Comparison of ENCODE assay signal across 22 cellular contexts in genomic region chr16:17423195-17423594, GRCh38. TPM values are rescaled to one million over a fixed set of nuclear protein-coding genes. Genes with fewer than 3 reads are reported as not detected.
A peak's percentile ranks its signal among the peaks of the same experiment; 100 is the strongest.
DNase-seq lines count a peak whose midpoint lies in the region; ATAC-seq and TF ChIP-seq lines count a peak whose summit lies in the region.
"Had no signal": no experiment of that assay in that cellular context is flagged by ENCODE, and none has a peak within 500 bp of the region (broad histone marks: within the 10 kb centered on the region; RNA-seq: fewer than 3 reads in every experiment).

No MANE protein-coding gene starts in this region.

- H3K4me3 Mint-ChIP-seq in CD4-positive, alpha-beta memory T cell: no peak overlapping the region
- H3K4me3 Mint-ChIP-seq in endodermal cell: no peak overlapping the region
- H3K4me3 Mint-ChIP-seq: HFFc6 had no signal

- ATAC-seq in mucosa of descending colon (peak; percentile 52), HG03095 (IDR thresholded peaks at IDR 0.05; ENCODE audit: unreplicated experiment) (no peak)
- ATAC-seq: A549 had no signal

- intact Hi-C loops in CD4-positive, alpha-beta memory T cell (cut with micrococcal nuclease): no loop called here
- intact Hi-C loops in mucosa of descending colon (cut with DNase I, micrococcal nuclease): no loop called here

- CTCF ChIA-PET in CD4-positive, alpha-beta memory T cell (lab: Charles Lee; ENCODE audit: partially characterized antibody): no interaction called here

- no peaks in the 10 kb centered on the region for H3K4me1 ChIP-seq in CD4-positive, alpha-beta memory T cell (ENCODE audit: insufficient read depth, low read length)
- peaks cover 15% of the 10 kb centered on the region for H3K4me1 ChIP-seq in HUES6 (ENCODE audit: control insufficient read depth, insufficient read depth, low read length)
- no peaks in the 10 kb centered on the region for H3K4me1 ChIP-seq in endodermal cell (ENCODE audit: control insufficient read depth, insufficient read depth, low read length)
- H3K4me1 ChIP-seq in mucosa of descending colon (ENCODE audit: low read depth): no peaks in the 10 kb centered on the region
- H3K4me1 ChIP-seq: A549, SJCRH30 had no signal

- H3K27me3 ChIP-seq in CD4-positive, alpha-beta memory T cell (ENCODE audit: insufficient read depth, low read length): no peaks in the 10 kb centered on the region
- H3K27me3 ChIP-seq in HUES6 (ENCODE audit: control insufficient read depth, insufficient read depth, low read length) (no peaks in the 10 kb centered on the region), endodermal cell (ENCODE audit: control insufficient read depth, insufficient read depth, low read length, poor library complexity, severe bottlenecking) (no peaks in the 10 kb centered on the region)
- H3K27me3 ChIP-seq: SJCRH30 had no signal

- H3K27ac Mint-ChIP-seq in CD4-positive, alpha-beta memory T cell: peak overlapping the region in 4 of 7 donors; percentile 9 to 70 (median 26)
- H3K27ac Mint-ChIP-seq in endodermal cell: no peak overlapping the region
- H3K27ac Mint-ChIP-seq: HFFc6, IgD-negative memory B cell had no signal

- POLR2A ChIA-PET in CD4-positive, alpha-beta memory T cell (lab: Charles Lee; ENCODE audit: partially characterized antibody): no interaction called here

- no peak for DNase-seq in CD4-positive, alpha-beta memory T cell
- DNase-seq in endodermal cell: no peak
- DNase-seq in mucosa of descending colon: no peak
- no peak for DNase-seq in NCI-H1048 (lab: John Stamatoyannopoulos, UW)
- no peak for DNase-seq in OCI-M2 (lab: John Stamatoyannopoulos, UW; ENCODE audit: unreplicated experiment)
- DNase-seq: C1 segment of cervical spinal cord; DMS 273 treated with DMSO at 0.1 percent for 48 hours; GF-D8; GOT3; HFFc6; Kasumi-1; NCI-H187 treated with DMSO at 0.1 percent for 48 hours; NCI-H2171; NCI-H446; NCI-H69; NK-92 treated with Interleukin-12 subunit alpha and Interleukin-12 subunit beta, amount 100 ng/mL, for 24 hours; PC-9; SJCRH30 had no signal

- H3K27me3 Mint-ChIP-seq in CD4-positive, alpha-beta memory T cell: no peaks in the 10 kb centered on the region
- no peaks in the 10 kb centered on the region for H3K27me3 Mint-ChIP-seq in endodermal cell (ENCODE audit: insufficient read depth)
- H3K27me3 Mint-ChIP-seq: IgD-negative memory B cell had no signal

- H3K36me3 Mint-ChIP-seq in CD4-positive, alpha-beta memory T cell: peaks cover 0 to 8% of the 10 kb centered on the region in 2 donors
- peaks cover 7% of the 10 kb centered on the region for H3K36me3 Mint-ChIP-seq in endodermal cell (ENCODE audit: low read depth)

- no peaks in the 10 kb centered on the region for H3K9me3 Mint-ChIP-seq in CD4-positive, alpha-beta memory T cell
- H3K9me3 Mint-ChIP-seq in endodermal cell: peaks cover 4% of the 10 kb centered on the region
- H3K9me3 Mint-ChIP-seq: HFFc6, IgD-negative memory B cell had no signal

- no peaks in the 10 kb centered on the region for H3K9me3 ChIP-seq in CD4-positive, alpha-beta memory T cell (ENCODE audit: control insufficient read depth in 1 of 2, low read length in 2 of 2)
- H3K9me3 ChIP-seq in HUES6 (ENCODE audit: control insufficient read depth, insufficient read depth, low read depth, low read length) (peaks cover 7% of the 10 kb centered on the region), endodermal cell (ENCODE audit: control insufficient read depth, low read length) (no peaks in the 10 kb centered on the region), mucosa of descending colon (no peaks in the 10 kb centered on the region)
- H3K9me3 ChIP-seq: SJCRH30 had no signal

- H3K9ac ChIP-seq in HUES6 (ENCODE audit: low read length) (no peak overlapping the region), endodermal cell (ENCODE audit: extremely low read depth, low read length, poor library complexity, severe bottlenecking) (no peak overlapping the region)

- no peak for TF ChIP-seq CTCF in endodermal cell (conservative IDR thresholded peaks at IDR 0.05)
- no peak for TF ChIP-seq CTCF in mucosa of descending colon (IDR thresholded peaks at IDR 0.05)

- H3K4me1 Mint-ChIP-seq in CD4-positive, alpha-beta memory T cell: peaks cover 13 to 37% (median 22%) of the 10 kb centered on the region in 4 donors
- peaks cover 13% of the 10 kb centered on the region for H3K4me1 Mint-ChIP-seq in endodermal cell

- no peak overlapping the region for H3K27ac ChIP-seq in CD4-positive, alpha-beta memory T cell (ENCODE audit: low read depth, low read length)
- H3K27ac ChIP-seq in HUES6 (ENCODE audit: low read depth, low read length): peak overlapping the region; percentile 16; the same call in 1 of the 2 replicates
- peak overlapping the region; percentile 44 for H3K27ac ChIP-seq in endodermal cell (ENCODE audit: low read depth, low read length)
- H3K27ac ChIP-seq: A549, PC-9, SJCRH30 had no signal

- 41 to 58% methylated on average over 3 to 6 of the region's 6 CpGs for WGBS in endodermal cell (ENCODE audit: insufficient coverage in 1 of 2, insufficient read length in 1 of 2), 2 experiments

- no peak overlapping the region for H3K4me3 ChIP-seq in CD4-positive, alpha-beta memory T cell (ENCODE audit: low read length in 2 of 2)
- no peak overlapping the region for H3K4me3 ChIP-seq in HUES6 (ENCODE audit: low read depth, low read length)
- no peak overlapping the region for H3K4me3 ChIP-seq in endodermal cell (ENCODE audit: low read length)
- no peak overlapping the region for H3K4me3 ChIP-seq in mucosa of descending colon
- H3K4me3 ChIP-seq: A549, PC-9, SJCRH30 had no signal

- no peaks in the 10 kb centered on the region for H3K36me3 ChIP-seq in CD4-positive, alpha-beta memory T cell (ENCODE audit: insufficient read depth, low read length)
- H3K36me3 ChIP-seq in HUES6 (ENCODE audit: control insufficient read depth, insufficient read depth, low read length): no peaks in the 10 kb centered on the region
- H3K36me3 ChIP-seq in endodermal cell (ENCODE audit: control insufficient read depth, insufficient read depth, low read length): no peaks in the 10 kb centered on the region
- no peaks in the 10 kb centered on the region for H3K36me3 ChIP-seq in mucosa of descending colon (ENCODE audit: low read depth)
- H3K36me3 ChIP-seq: SJCRH30 had no signal

RNA-seq across cellular contexts. Expression of gene XYLT1, which starts 47.6 kb away (rescaled TPM):
- 10 to 100 TPM; 46.3 to 48.5 TPM for total RNA-seq in CD4-positive, alpha-beta memory T cell
- polyA plus RNA-seq in CD4-positive, alpha-beta memory T cell: 1 to 10 TPM; 1.4 to 2.8 TPM
- total RNA-seq in endodermal cell (10 to 100 TPM; 26.8 to 28.5 TPM), mucosa of descending colon (10 to 100 TPM; 23.1 to 44.0 (median 34.1) TPM)
- 11.9 TPM for polyA plus RNA-seq in endodermal cell (2013, experiment 1 of 2)
- polyA plus RNA-seq in endodermal cell (2013, experiment 2 of 2): 13.2 TPM
